Comparison of ENCODE assay signal across 1 cellular context in genomic region chr4:174539571-174539970, GRCh38.
TF ChIP-seq lines count a peak whose summit lies in the region.

No MANE protein-coding gene starts in this region.

TF ChIP-seq in K562, 482 proteins besides CTCF, POLR2A, EP300 and RAD21 (continued from another document):
- TF ChIP-seq SAFB (IDR thresholded peaks at IDR 0.05; ENCODE audit: borderline replicate concordance, low read depth, low read length) (no peak), THRA (IDR thresholded peaks at IDR 0.05) (no peak)
